In genomic region chr11:76073716-76074115, GRCh38 we compare ENCODE assay signal across 16 cellular contexts.
A peak's percentile ranks its signal among the peaks of the same experiment; 100 is the strongest.
DNase-seq lines count a peak whose midpoint lies in the region; ATAC-seq and TF ChIP-seq lines count a peak whose summit lies in the region.
"Had no signal": no experiment of that assay in that cellular context is flagged by ENCODE, and none has a peak within 500 bp of the region (broad histone marks: within the 10 kb centered on the region; RNA-seq: fewer than 3 reads in every experiment).

No MANE protein-coding gene starts in this region.

- 18% methylated on average over 1 of the region's 1 CpG for WGBS in SK-N-SH (ENCODE audit: low lambda C conversion rate)

- CTCF ChIA-PET in SK-N-SH (lab: Yijun Ruan, JAX), result interaction anchor here (1.3 kb wide), 1 partner anchor 75 kb away, joined by 3 read pairs; no protein-coding TSS in a partner anchor
- CTCF ChIA-PET in OCI-LY7 (lab: Charles Lee; ENCODE audit: unreplicated experiment), result no interaction called here

- no TSS peak for BruUV-seq in OCI-LY7 (replicated peaks; lab: Mats Ljungman, UMichigan)

- H3K27ac ChIP-seq in SK-N-SH (ENCODE audit: low read depth in 2 of 2, low read length in 1 of 2) (peak overlapping the region; percentile 62 to 74), osteoblast (ENCODE audit: low read depth, low read length) (no peak overlapping the region), OCI-LY7 (ENCODE audit: low read depth, low read length, poor library complexity, severe bottlenecking) (no peak overlapping the region)
- H3K27ac ChIP-seq: pancreas had no signal

- peaks cover 19% of the 10 kb centered on the region for H3F3A ChIP-seq in SK-N-SH (replicated peaks; ENCODE audit: insufficient read depth)

- no peaks in the 10 kb centered on the region for H3K79me2 ChIP-seq in SK-N-SH (ENCODE audit: insufficient read depth)
- H3K79me2 ChIP-seq in osteoblast (ENCODE audit: insufficient read depth, low read length), result no peaks in the 10 kb centered on the region
- no peaks in the 10 kb centered on the region for H3K79me2 ChIP-seq in OCI-LY7 (ENCODE audit: insufficient read depth, low read depth, low read length)

- H3K9ac ChIP-seq in SK-N-SH, result no peak overlapping the region

- H3K4me3 ChIP-seq in SK-N-SH (ENCODE audit: low read depth in 2 of 2, low read length in 1 of 2) (no peak overlapping the region; a peak in 1 of 4 replicates), osteoblast (ENCODE audit: insufficient read depth, low read length) (no peak overlapping the region), OCI-LY7 (ENCODE audit: low read depth, low read length, poor library complexity, severe bottlenecking) (no peak overlapping the region)
- H3K4me3 ChIP-seq: pancreas, spleen had no signal

- no peak overlapping the region for H2AFZ ChIP-seq in SK-N-SH (ENCODE audit: low read depth)
- H2AFZ ChIP-seq in osteoblast (ENCODE audit: low read length), result no peak overlapping the region
- H2AFZ ChIP-seq in OCI-LY7 (ENCODE audit: low read length), result no peak overlapping the region

- no peak for TF ChIP-seq EP300 in SK-N-SH (IDR thresholded peaks at IDR 0.05; ENCODE audit: borderline replicate concordance in 1 of 2, low read depth in 1 of 2, low read length in 1 of 2)

- H3K27me3 ChIP-seq in SK-N-SH (ENCODE audit: insufficient read depth), result no peaks in the 10 kb centered on the region
- H3K27me3 ChIP-seq in osteoblast (ENCODE audit: insufficient read depth, low read length), result no peaks in the 10 kb centered on the region
- H3K27me3 ChIP-seq: pancreas, spleen had no signal

- POLR2A ChIA-PET in SK-N-SH (lab: Yijun Ruan, JAX) (no interaction called here), OCI-LY7 (lab: Charles Lee) (interaction anchor here (0.6 to 1.9 kb wide), 4 partner anchors 16 to 36 kb away, joined by 3 to 8 read pairs (median 4); no protein-coding TSS in a partner anchor)

- DNase-seq in AG20443 (ENCODE audit: low spot score) (peak; percentile 60), SK-N-SH (peak; percentile 16), fibroblast of peridontal ligament (ENCODE audit: extremely low read depth) (peak; percentile 94), osteoblast (ENCODE audit: insufficient read length, low spot score, missing footprints) (peak; percentile 5), OCI-LY7 (ENCODE audit: low spot score) (no peak), NCI-H446 (lab: John Stamatoyannopoulos, UW) (no peak), NCI-H446 treated with DMSO at 0.1 percent for 48 hours (lab: John Stamatoyannopoulos, UW) (no peak)
- DNase-seq: activated T-cell treated with anti-CD3 and anti-CD28 coated beads, Interleukin-2, amount 50 U/mL, for 1 hour; hippocampal formation; kidney glomerular epithelial cell; NCI-H1694 treated with DMSO at 0.1 percent for 48 hours; NCI-H524 treated with DMSO at 0.1 percent for 48 hours; pancreas; spleen; stimulated activated naive CD4-positive, alpha-beta T cell had no signal

- intact Hi-C loops in OCI-LY7 (cut with micrococcal nuclease; ENCODE audit: unreplicated experiment), result no loop called here

- TF ChIP-seq CTCF in SK-N-SH (IDR thresholded peaks at IDR 0.05) (no peak), osteoblast (IDR thresholded peaks at IDR 0.05; ENCODE audit: extremely low read depth, low read depth, low read length) (no peak), OCI-LY7 (conservative IDR thresholded peaks at IDR 0.05; ENCODE audit: low read length) (no peak)

- no peak for ATAC-seq in GM18873 (IDR thresholded peaks at IDR 0.05; ENCODE audit: low FRiP score, unreplicated experiment)

- peaks cover 17 to 27% of the 10 kb centered on the region in 2 experiments; a peak in 3 of 4 replicates for H3K4me1 ChIP-seq in SK-N-SH (ENCODE audit: control insufficient read depth in 1 of 2, insufficient read depth in 2 of 2, low read depth in 1 of 2, low read length in 1 of 2)
- H3K4me1 ChIP-seq in osteoblast (ENCODE audit: insufficient read depth, low read length), result peaks cover 36% of the 10 kb centered on the region
- no peaks in the 10 kb centered on the region for H3K4me1 ChIP-seq in OCI-LY7 (ENCODE audit: insufficient read depth, low read length, poor library complexity, severe bottlenecking)

- H4K20me1 ChIP-seq in SK-N-SH (ENCODE audit: insufficient read depth) (no peaks in the 10 kb centered on the region), osteoblast (ENCODE audit: insufficient read depth, low read length) (no peaks in the 10 kb centered on the region), OCI-LY7 (ENCODE audit: insufficient read depth, low read length) (no peaks in the 10 kb centered on the region)

- TF ChIP-seq RAD21 in SK-N-SH (IDR thresholded peaks at IDR 0.05; ENCODE audit: low read length), result no peak

- H3K9me2 ChIP-seq in SK-N-SH, result no peaks in the 10 kb centered on the region
- no peaks in the 10 kb centered on the region for H3K9me2 ChIP-seq in OCI-LY7 (ENCODE audit: insufficient read depth, low read length)

- H3K9me3 ChIP-seq in SK-N-SH, result no peaks in the 10 kb centered on the region
- H3K9me3 ChIP-seq in osteoblast (ENCODE audit: low read depth, low read length), result no peaks in the 10 kb centered on the region
- H3K9me3 ChIP-seq in OCI-LY7 (ENCODE audit: low read length), result peaks cover 9% of the 10 kb centered on the region; the same call in 1 of the 2 replicates
- H3K9me3 ChIP-seq: pancreas, spleen had no signal

- H3K4me2 ChIP-seq in SK-N-SH (no peak overlapping the region), osteoblast (ENCODE audit: insufficient read depth, low read length) (peak overlapping the region; percentile 63), OCI-LY7 (ENCODE audit: low read length) (no peak overlapping the region)

- H3K36me3 ChIP-seq in SK-N-SH (replicated peaks in 1 of 2; ENCODE audit: control insufficient read depth in 1 of 2, insufficient read depth in 2 of 2, low read length in 1 of 2) (peaks cover 0 to 5% of the 10 kb centered on the region in 2 experiments), osteoblast (ENCODE audit: insufficient read depth, low read length) (no peaks in the 10 kb centered on the region), OCI-LY7 (ENCODE audit: insufficient read depth, low read length) (peaks cover 62% of the 10 kb centered on the region)
- H3K36me3 ChIP-seq: pancreas had no signal

TF ChIP-seq in SK-N-SH, 30 proteins besides CTCF, POLR2A, EP300 and RAD21:
- TF ChIP-seq NRF1 (IDR thresholded peaks at IDR 0.05; ENCODE audit: low read depth, low read length) (no peak), TCF12 (IDR thresholded peaks at IDR 0.05) (peak; percentile 83)
TF ChIP-seq in SK-N-SH: peak in this region for 1.

Comparison
In these comparisons a context has a peak if more than half of its experiments do, and no peak if none do; other contexts are left out.
1. DNase-seq: peak in AG20443 (single experiment), SK-N-SH (single experiment), fibroblast of peridontal ligament (single experiment) and osteoblast (single experiment); none in OCI-LY7 (single experiment), NCI-H446 (0 of 2) and NCI-H446 treated with DMSO at 0.1 percent for 48 hours (single experiment).
2. H3K27ac ChIP-seq: peak in SK-N-SH (2 of 2); none in osteoblast (single experiment) and OCI-LY7 (single experiment).